ENCODE assay signal across 8 cellular contexts in the genomic region with DNA sequence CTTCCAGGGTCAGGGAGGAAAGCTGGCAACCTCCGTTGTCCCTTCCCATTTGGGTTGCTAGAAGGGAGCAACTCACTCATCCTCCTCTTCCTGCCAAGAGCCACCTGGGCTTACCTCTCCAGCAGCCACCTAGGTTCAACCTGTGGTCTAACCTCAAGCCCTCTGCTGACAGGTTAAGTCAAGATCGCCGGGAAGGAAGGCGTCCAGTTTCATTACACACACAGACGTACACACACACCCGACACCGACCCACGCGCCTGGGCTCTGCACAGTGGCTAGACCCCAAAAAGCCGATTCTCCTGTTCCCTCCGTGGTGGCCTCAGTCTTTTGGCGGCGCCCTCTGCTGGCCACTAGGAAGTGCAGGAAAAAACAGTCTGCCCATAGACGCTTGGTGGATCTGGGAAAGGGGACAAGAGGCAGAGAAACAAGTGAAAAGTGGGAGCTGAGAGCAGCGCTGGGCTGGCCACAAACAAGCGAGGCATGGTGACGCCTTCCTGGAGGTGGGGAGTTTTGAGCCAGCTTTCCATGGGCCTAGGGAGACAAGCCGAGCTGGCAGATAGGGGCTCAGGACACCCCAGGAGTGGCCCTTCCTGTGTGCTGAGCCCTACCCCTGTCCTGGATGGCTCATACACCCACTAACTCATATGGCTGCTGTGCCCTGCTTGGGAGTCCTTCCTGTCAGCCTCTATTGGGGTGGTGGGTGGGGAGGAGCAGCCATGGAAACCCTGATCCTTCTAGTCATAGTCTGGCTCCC. TPM values are rescaled to one million over a fixed set of nuclear protein-coding genes. Genes with fewer than 3 reads are reported as not detected.
A peak's percentile ranks its signal among the peaks of the same experiment; 100 is the strongest.
DNase-seq lines count a peak whose midpoint lies in the region; ATAC-seq and TF ChIP-seq lines count a peak whose summit lies in the region.

No MANE protein-coding gene starts in this region.

- H3K27me3 Mint-ChIP-seq in activated CD4-positive, alpha-beta T cell treated with anti-CD3 and anti-CD28 coated beads for 36 hours = peaks cover 16% of the 10 kb centered on the region

- CTCF ChIA-PET in activated CD4-positive, alpha-beta T cell treated with anti-CD3 and anti-CD28 coated beads for 36 hours (lab: Charles Lee) = interaction anchor here (0.6 to 3.7 kb wide), 19 partner anchors 9 to 444 kb away, joined by 3 to 46 read pairs (median 3); a partner anchor contains a TSS

- DNase-seq in activated CD4-positive, alpha-beta T cell treated with anti-CD3 and anti-CD28 coated beads for 36 hours = peak; percentile 89
- DNase-seq in dermis blood vessel endothelial cell (peak; percentile 83), middle frontal gyrus (ENCODE audit: extremely low spot score, low spot score) (peak; percentile 84), erythroblast (lab: John Stamatoyannopoulos, UW) (no peak)
- DNase-seq in stimulated activated CD8-positive, alpha-beta memory T cell treated with anti-CD3 and anti-CD28 coated beads, Interleukin-7, amount 100 ng/mL, for 1 hour (ENCODE audit: low read depth in 2 of 2) = peak; percentile 29 to 43

- ATAC-seq in HG03354 (IDR thresholded peaks at IDR 0.05; ENCODE audit: poor library complexity, severe bottlenecking, unreplicated experiment) (peak; percentile 36), GM21423 (IDR thresholded peaks at IDR 0.05; ENCODE audit: unreplicated experiment) (no peak)
- ATAC-seq in activated CD4-positive, alpha-beta T cell treated with anti-CD3 and anti-CD28 coated beads for 36 hours = peak; percentile 55

- no peaks in the 10 kb centered on the region for H3K9me3 Mint-ChIP-seq in activated CD4-positive, alpha-beta T cell treated with anti-CD3 and anti-CD28 coated beads for 36 hours (ENCODE audit: low read depth)

- H3K36me3 Mint-ChIP-seq in activated CD4-positive, alpha-beta T cell treated with anti-CD3 and anti-CD28 coated beads for 36 hours (ENCODE audit: low read depth) = no peaks in the 10 kb centered on the region

- H3K4me1 Mint-ChIP-seq in activated CD4-positive, alpha-beta T cell treated with anti-CD3 and anti-CD28 coated beads for 36 hours = peaks cover 17% of the 10 kb centered on the region

- POLR2A ChIA-PET in activated CD4-positive, alpha-beta T cell treated with anti-CD3 and anti-CD28 coated beads for 36 hours (lab: Charles Lee) = interaction anchor here (1.2 to 1.3 kb wide), 2 partner anchors 350 to 385 kb away, joined by 4 read pairs; no protein-coding TSS in a partner anchor

- TF ChIP-seq POLR2A in erythroblast (IDR thresholded peaks at IDR 0.05; ENCODE audit: low read length) = no peak

- intact Hi-C loops in activated CD4-positive, alpha-beta T cell treated with anti-CD3 and anti-CD28 coated beads for 36 hours (cut with DNase I, micrococcal nuclease) = loop anchor here (1.0 to 10.0 kb wide), 6 partner anchors 52 to 620 kb away; a partner anchor contains a TSS

- H3K4me3 Mint-ChIP-seq in activated CD4-positive, alpha-beta T cell treated with anti-CD3 and anti-CD28 coated beads for 36 hours = peak overlapping the region; percentile 79

- peak overlapping the region; percentile 91 for H3K27ac Mint-ChIP-seq in activated CD4-positive, alpha-beta T cell treated with anti-CD3 and anti-CD28 coated beads for 36 hours

- TF ChIP-seq CTCF in GM12873 (IDR thresholded peaks at IDR 0.05; ENCODE audit: insufficient read depth, low read depth, low read length, missing control alignments) = peak; percentile 89

RNA-seq across cellular contexts. Expression of a gene that starts 52.7 kb away (rescaled TPM):
- 10 to 100 TPM; 29.5 to 43.3 TPM for total RNA-seq in activated CD4-positive, alpha-beta T cell treated with anti-CD3 and anti-CD28 coated beads for 36 hours
- total RNA-seq in dermis blood vessel endothelial cell = 48.1 and 75.4 TPM in 2 replicates

RNA-seq across cellular contexts. Expression of a gene that starts 52.8 kb away (rescaled TPM):
- total RNA-seq in activated CD4-positive, alpha-beta T cell treated with anti-CD3 and anti-CD28 coated beads for 36 hours = 10 to 100 TPM; 10.9 to 15.2 TPM
- total RNA-seq in dermis blood vessel endothelial cell = 33.0 and 36.3 TPM in 2 replicates

Comparison
In these comparisons a context has a peak if more than half of its experiments do, and no peak if none do; other contexts are left out.
1. DNase-seq: peak in activated CD4-positive, alpha-beta T cell treated with anti-CD3 and anti-CD28 coated beads for 36 hours (single experiment), dermis blood vessel endothelial cell (single experiment), middle frontal gyrus (single experiment) and stimulated activated CD8-positive, alpha-beta memory T cell treated with anti-CD3 and anti-CD28 coated beads, Interleukin-7, amount 100 ng/mL, for 1 hour (2 of 2); none in erythroblast (0 of 2).